Comparison of ENCODE assay signal across 19 cellular contexts in the genomic region with DNA sequence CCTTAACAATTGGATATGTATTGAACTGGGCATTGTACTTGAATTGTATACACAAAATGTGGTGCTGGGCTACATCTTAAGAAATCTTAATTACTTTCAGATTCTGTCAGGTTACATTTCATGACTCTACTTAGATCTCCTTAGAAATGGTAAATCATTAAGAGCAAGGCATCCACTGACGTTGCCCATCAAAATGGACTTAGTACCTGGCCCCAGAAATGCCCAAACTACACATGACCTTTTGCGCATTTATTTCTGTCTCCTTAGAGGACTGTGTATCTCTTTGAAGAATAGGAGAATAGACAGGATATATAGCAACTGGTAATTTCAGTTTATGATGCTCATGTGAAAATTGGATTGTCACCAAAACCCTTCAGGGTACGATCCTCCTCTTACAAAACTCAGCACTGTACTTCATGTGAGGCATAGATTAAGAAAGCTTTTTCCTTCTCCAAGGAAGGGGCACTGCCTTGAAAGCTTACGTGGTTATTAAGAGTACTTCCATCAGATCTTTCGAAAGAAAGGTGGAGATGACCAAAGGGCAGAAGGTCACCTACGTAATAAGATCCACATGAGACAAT.
A peak's percentile ranks its signal among the peaks of the same experiment; 100 is the strongest.
DNase-seq lines count a peak whose midpoint lies in the region; ATAC-seq and TF ChIP-seq lines count a peak whose summit lies in the region.
"Had no signal": no experiment of that assay in that cellular context is flagged by ENCODE, and none has a peak within 500 bp of the region (broad histone marks: within the 10 kb centered on the region; RNA-seq: fewer than 3 reads in every experiment).

No MANE protein-coding gene starts in this region.

- H3K4me2 ChIP-seq in BLaER1 (peak overlapping the region; percentile 87), PC-3 (ENCODE audit: low read length) (0 out of 2 replicates have a peak overlapping the region, but pooled peaks have one; percentile 59), hepatocyte (no peak overlapping the region)
- H3K4me2 ChIP-seq: GM23338, KMS-11 had no signal

- WGBS in hepatocyte (ENCODE audit: low lambda C conversion rate, missing lambda C conversion rate) = 78% methylated on average over 6 of the region's 6 CpGs
- 97% methylated on average over 6 of the region's 6 CpGs for WGBS in right cardiac atrium

- no peak for ATAC-seq in PC-3
- ATAC-seq in right cardiac atrium = no peak
- no peak for ATAC-seq in activated CD4-positive, alpha-beta T cell treated with anti-CD3 and anti-CD28 coated beads for 36 hours
- ATAC-seq in GM18909 (IDR thresholded peaks at IDR 0.05; ENCODE audit: poor library complexity, unreplicated experiment) = no peak
- ATAC-seq in WTC11 = no peak
- ATAC-seq: CD8-positive, alpha-beta T cell; GM23338; HCT116 had no signal

- H3F3A ChIP-seq in PC-3 (ENCODE audit: low read length, unreplicated experiment) = no peaks in the 10 kb centered on the region

- no peak for TF ChIP-seq CTCF in PC-3 (conservative IDR thresholded peaks at IDR 0.05; ENCODE audit: low read depth, low read length)
- TF ChIP-seq CTCF in hepatocyte (IDR thresholded peaks at IDR 0.05; ENCODE audit: poor library complexity) = no peak
- TF ChIP-seq CTCF in WTC11 (IDR thresholded peaks at IDR 0.05) = no peak

- H4K20me1 ChIP-seq in BLaER1 = no peaks in the 10 kb centered on the region
- H4K20me1 ChIP-seq in PC-3 (ENCODE audit: low read length) = no peaks in the 10 kb centered on the region
- H4K20me1 ChIP-seq in hepatocyte (ENCODE audit: insufficient read depth, poor library complexity, severe bottlenecking) = no peaks in the 10 kb centered on the region

- CTCF ChIA-PET in PC-3 (lab: Charles Lee) = no interaction called here
- CTCF ChIA-PET in activated CD4-positive, alpha-beta T cell treated with anti-CD3 and anti-CD28 coated beads for 36 hours (lab: Charles Lee) = interaction anchor here (0.6 kb wide), 1 partner anchor 60 kb away, joined by 3 read pairs; no protein-coding TSS in a partner anchor
- CTCF ChIA-PET in WTC11 (lab: Charles Lee) = no interaction called here

- DNase-seq in PC-3 (peak; percentile 62), hepatocyte (ENCODE audit: low spot score) (no peak), mucosa of gallbladder (ENCODE audit: low spot score) (peak; percentile 41), right cardiac atrium (no peak), WTC11 (ENCODE audit: low spot score) (no peak)
- no peak for DNase-seq in activated CD4-positive, alpha-beta T cell treated with anti-CD3 and anti-CD28 coated beads for 36 hours
- DNase-seq: BE2C; CD8-positive, alpha-beta T cell; DMS53; NCI-H1417 treated with DMSO at 0.1 percent for 48 hours; NCI-H187 treated with DMSO at 0.1 percent for 48 hours; NCI-H345; NCI-H524 treated with DMSO at 0.1 percent for 48 hours had no signal

- H3K4me3 ChIP-seq in BLaER1 (no peak overlapping the region), PC-3 (ENCODE audit: low read length) (no peak overlapping the region), hepatocyte (no peak overlapping the region), right cardiac atrium (ENCODE audit: low read length) (no peak overlapping the region)
- H3K4me3 ChIP-seq: GM23338, SJSA1 had no signal

- no peaks in the 10 kb centered on the region for H3K27me3 ChIP-seq in BLaER1
- H3K27me3 ChIP-seq in PC-3 (ENCODE audit: low read length) = no peaks in the 10 kb centered on the region
- no peaks in the 10 kb centered on the region for H3K27me3 ChIP-seq in hepatocyte
- H3K27me3 ChIP-seq in right cardiac atrium (ENCODE audit: control insufficient read depth, insufficient read depth) = no peaks in the 10 kb centered on the region
- H3K27me3 ChIP-seq: BE2C, SJSA1 had no signal

- H3K36me3 Mint-ChIP-seq in activated CD4-positive, alpha-beta T cell treated with anti-CD3 and anti-CD28 coated beads for 36 hours (ENCODE audit: low read depth) = no peaks in the 10 kb centered on the region
- no peaks in the 10 kb centered on the region for H3K36me3 Mint-ChIP-seq in WTC11
- H3K36me3 Mint-ChIP-seq: CD8-positive, alpha-beta T cell had no signal

- H3K27me3 Mint-ChIP-seq in activated CD4-positive, alpha-beta T cell treated with anti-CD3 and anti-CD28 coated beads for 36 hours = no peaks in the 10 kb centered on the region
- no peaks in the 10 kb centered on the region for H3K27me3 Mint-ChIP-seq in WTC11 (ENCODE audit: low read depth)

- H3K27ac ChIP-seq in BLaER1 (no peak overlapping the region), PC-3 (ENCODE audit: low read length) (peak overlapping the region; percentile 94), hepatocyte (peak overlapping the region; percentile 97), right cardiac atrium (ENCODE audit: low read length) (no peak overlapping the region)
- H3K27ac ChIP-seq: KMS-11 had no signal

- H3K79me2 ChIP-seq in PC-3 (ENCODE audit: low read length) (no peaks in the 10 kb centered on the region), hepatocyte (no peaks in the 10 kb centered on the region)

- H2AFZ ChIP-seq in PC-3 (ENCODE audit: low read length) (no peak overlapping the region), hepatocyte (no peak overlapping the region)
- H2AFZ ChIP-seq: GM23338 had no signal

- H3K4me1 Mint-ChIP-seq in activated CD4-positive, alpha-beta T cell treated with anti-CD3 and anti-CD28 coated beads for 36 hours = no peaks in the 10 kb centered on the region
- H3K4me1 Mint-ChIP-seq in WTC11 = peaks cover 13% of the 10 kb centered on the region

- no peaks in the 10 kb centered on the region for H3K9me2 ChIP-seq in PC-3 (replicated peaks; ENCODE audit: low read length)
- H3K9me2 ChIP-seq in hepatocyte (replicated peaks; ENCODE audit: insufficient read depth) = no peaks in the 10 kb centered on the region

- no peak overlapping the region for H3K27ac Mint-ChIP-seq in activated CD4-positive, alpha-beta T cell treated with anti-CD3 and anti-CD28 coated beads for 36 hours
- H3K27ac Mint-ChIP-seq in WTC11 = no peak overlapping the region
- H3K27ac Mint-ChIP-seq: CD8-positive, alpha-beta T cell; GM23338 had no signal

- POLR2A ChIA-PET in PC-3 (lab: Charles Lee; ENCODE audit: unreplicated experiment) = no interaction called here
- POLR2A ChIA-PET in activated CD4-positive, alpha-beta T cell treated with anti-CD3 and anti-CD28 coated beads for 36 hours (lab: Charles Lee) = no interaction called here
- POLR2A ChIA-PET in WTC11 (lab: Charles Lee) = no interaction called here

- H3K9ac ChIP-seq in BLaER1 (no peak overlapping the region), PC-3 (ENCODE audit: low read length) (no peak overlapping the region; the same call in 1 of the 2 replicates)
- H3K9ac ChIP-seq: KMS-11 had no signal

- H3K4me3 Mint-ChIP-seq in activated CD4-positive, alpha-beta T cell treated with anti-CD3 and anti-CD28 coated beads for 36 hours = no peak overlapping the region
- H3K4me3 Mint-ChIP-seq in WTC11 = no peak overlapping the region
- H3K4me3 Mint-ChIP-seq: CD8-positive, alpha-beta T cell; GM23338 had no signal

- H3K9me3 Mint-ChIP-seq in activated CD4-positive, alpha-beta T cell treated with anti-CD3 and anti-CD28 coated beads for 36 hours (ENCODE audit: low read depth) = no peaks in the 10 kb centered on the region
- H3K9me3 Mint-ChIP-seq in WTC11 = no peaks in the 10 kb centered on the region
- H3K9me3 Mint-ChIP-seq: CD8-positive, alpha-beta T cell; GM23338 had no signal

- H3K4me1 ChIP-seq in BLaER1 = peaks cover 62% of the 10 kb centered on the region
- H3K4me1 ChIP-seq in PC-3 (ENCODE audit: insufficient read depth, low read length) = peaks cover 92% of the 10 kb centered on the region
- H3K4me1 ChIP-seq in hepatocyte (ENCODE audit: insufficient read depth) = peaks cover 82% of the 10 kb centered on the region
- H3K4me1 ChIP-seq in right cardiac atrium (ENCODE audit: control insufficient read depth, insufficient read depth, low read length) = peaks cover 9% of the 10 kb centered on the region
- H3K4me1 ChIP-seq: BE2C had no signal

- H3K9me3 ChIP-seq in BLaER1 (no peaks in the 10 kb centered on the region; the same call in 1 of the 2 replicates), PC-3 (ENCODE audit: low read length) (no peaks in the 10 kb centered on the region), hepatocyte (ENCODE audit: low read depth) (no peaks in the 10 kb centered on the region), right cardiac atrium (ENCODE audit: control insufficient read depth, low read length) (no peaks in the 10 kb centered on the region)
- H3K9me3 ChIP-seq: BE2C, SJSA1 had no signal

- H3K36me3 ChIP-seq in BLaER1 (no peaks in the 10 kb centered on the region), PC-3 (ENCODE audit: low read depth, low read length) (no peaks in the 10 kb centered on the region), hepatocyte (replicated peaks; ENCODE audit: insufficient read depth, low read depth) (no peaks in the 10 kb centered on the region)
- H3K36me3 ChIP-seq: BE2C, SJSA1 had no signal

- BruUV-seq in PC-3 (replicated peaks; lab: Mats Ljungman, UMichigan) = no TSS peak

- intact Hi-C loops in PC-3 (cut with micrococcal nuclease) (no loop called here), right cardiac atrium (cut with DNase I) (no loop called here)
- intact Hi-C loops in activated CD4-positive, alpha-beta T cell treated with anti-CD3 and anti-CD28 coated beads for 36 hours (cut with DNase I, micrococcal nuclease) = no loop called here

TF ChIP-seq in WTC11, 78 proteins besides CTCF, POLR2A, EP300 and RAD21 (continues in another document):
- TF ChIP-seq ZNF425 (CRISPR knock-in tag; conservative IDR thresholded peaks at IDR 0.05) (no peak), ATF1 (CRISPR knock-in tag; IDR thresholded peaks at IDR 0.05) (no peak)
- TF ChIP-seq, protein P1, sequence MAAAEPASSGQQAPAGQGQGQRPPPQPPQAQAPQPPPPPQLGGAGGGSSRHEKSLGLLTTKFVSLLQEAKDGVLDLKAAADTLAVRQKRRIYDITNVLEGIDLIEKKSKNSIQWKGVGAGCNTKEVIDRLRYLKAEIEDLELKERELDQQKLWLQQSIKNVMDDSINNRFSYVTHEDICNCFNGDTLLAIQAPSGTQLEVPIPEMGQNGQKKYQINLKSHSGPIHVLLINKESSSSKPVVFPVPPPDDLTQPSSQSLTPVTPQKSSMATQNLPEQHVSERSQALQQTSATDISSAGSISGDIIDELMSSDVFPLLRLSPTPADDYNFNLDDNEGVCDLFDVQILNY (CRISPR knock-in tag; IDR thresholded peaks at IDR 0.05) = no peak

Comparison
In these comparisons a context has a peak if more than half of its experiments do, and no peak if none do; other contexts are left out.
1. H3K27ac ChIP-seq: peak in PC-3 (single experiment) and hepatocyte (single experiment); none in BLaER1 (single experiment) and right cardiac atrium (single experiment).
2. DNase-seq: peak in PC-3 (single experiment) and mucosa of gallbladder (single experiment); none in hepatocyte (single experiment), right cardiac atrium (0 of 3), activated CD4-positive, alpha-beta T cell treated with anti-CD3 and anti-CD28 coated beads for 36 hours (single experiment) and WTC11 (single experiment).